Comparison of ENCODE assay signal across 8 cellular contexts in the genomic region with DNA sequence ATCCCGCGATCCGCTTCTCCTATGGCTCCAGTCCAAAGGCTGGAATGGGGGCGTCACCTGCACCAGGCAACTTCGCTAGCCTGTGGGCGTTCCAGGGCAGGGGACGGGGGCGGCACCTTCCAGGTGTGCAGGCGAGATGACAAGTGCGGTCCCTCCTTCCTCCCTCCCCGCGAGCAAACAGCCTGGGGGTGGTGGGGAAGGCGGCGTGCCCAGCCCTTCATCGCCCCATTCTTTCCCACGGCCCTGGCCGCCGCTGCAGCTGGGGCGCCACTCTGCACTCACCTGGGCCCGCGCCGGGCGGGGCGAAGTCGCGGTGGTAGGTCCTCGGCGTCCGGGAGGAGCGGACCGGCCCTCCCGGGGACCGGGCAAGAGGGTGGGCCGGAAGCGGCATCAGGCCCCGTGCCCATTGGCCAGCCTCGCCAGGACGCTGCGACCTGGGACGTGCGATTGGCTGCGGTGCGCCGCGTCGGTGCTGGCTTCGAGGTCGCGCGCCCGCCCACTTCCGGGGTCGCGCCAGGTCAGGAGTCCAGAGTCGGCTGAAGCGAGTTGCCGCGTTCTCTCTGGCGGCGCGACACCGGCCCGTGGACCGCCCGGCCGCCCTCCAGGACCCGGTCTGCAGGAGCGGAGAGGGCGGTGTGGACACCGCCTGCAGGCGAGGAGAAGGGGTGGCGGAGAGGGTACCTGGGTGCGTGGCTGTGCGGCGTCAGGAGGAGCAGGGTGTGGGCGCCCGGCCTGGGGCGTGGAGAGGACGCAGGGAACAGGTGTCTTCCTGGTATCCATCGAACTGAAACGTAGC. TPM values are rescaled to one million over a fixed set of nuclear protein-coding genes. Genes with fewer than 3 reads are reported as not detected.
DNase-seq lines count a peak whose midpoint lies in the region; ATAC-seq and TF ChIP-seq lines count a peak whose summit lies in the region.

A gene with protein sequence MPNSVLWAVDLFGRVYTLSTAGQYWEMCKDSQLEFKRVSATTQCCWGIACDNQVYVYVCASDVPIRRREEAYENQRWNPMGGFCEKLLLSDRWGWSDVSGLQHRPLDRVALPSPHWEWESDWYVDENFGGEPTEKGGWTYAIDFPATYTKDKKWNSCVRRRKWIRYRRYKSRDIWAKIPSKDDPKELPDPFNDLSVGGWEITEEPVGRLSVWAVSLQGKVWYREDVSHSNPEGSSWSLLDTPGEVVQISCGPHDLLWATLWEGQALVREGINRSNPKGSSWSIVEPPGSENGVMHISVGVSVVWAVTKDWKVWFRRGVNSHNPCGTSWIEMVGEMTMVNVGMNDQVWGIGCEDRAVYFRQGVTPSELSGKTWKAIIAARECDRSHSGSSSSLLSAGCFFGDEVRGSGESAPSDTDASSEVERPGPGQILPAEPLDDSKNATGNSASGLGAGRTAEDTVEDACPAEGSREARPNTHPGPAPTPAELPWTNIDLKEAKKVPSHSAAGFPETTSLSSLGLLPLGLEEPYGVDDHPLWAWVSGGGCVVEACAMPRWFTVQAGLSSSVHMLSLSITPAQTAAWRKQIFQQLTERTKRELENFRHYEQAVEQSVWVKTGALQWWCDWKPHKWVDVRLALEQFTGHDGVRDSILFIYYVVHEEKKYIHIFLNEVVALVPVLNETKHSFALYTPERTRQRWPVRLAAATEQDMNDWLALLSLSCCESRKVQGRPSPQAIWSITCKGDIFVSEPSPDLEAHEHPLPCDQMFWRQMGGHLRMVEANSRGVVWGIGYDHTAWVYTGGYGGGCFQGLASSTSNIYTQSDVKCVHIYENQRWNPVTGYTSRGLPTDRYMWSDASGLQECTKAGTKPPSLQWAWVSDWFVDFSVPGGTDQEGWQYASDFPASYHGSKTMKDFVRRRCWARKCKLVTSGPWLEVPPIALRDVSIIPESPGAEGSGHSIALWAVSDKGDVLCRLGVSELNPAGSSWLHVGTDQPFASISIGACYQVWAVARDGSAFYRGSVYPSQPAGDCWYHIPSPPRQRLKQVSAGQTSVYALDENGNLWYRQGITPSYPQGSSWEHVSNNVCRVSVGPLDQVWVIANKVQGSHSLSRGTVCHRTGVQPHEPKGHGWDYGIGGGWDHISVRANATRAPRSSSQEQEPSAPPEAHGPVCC (minus strand): TSS at position 389 of the 796 bp plus-strand sequence. CDS start 6,086 bp downstream, outside the sequence.

- H3K9me3 ChIP-seq in BLaER1 treated with 17β-estradiol and CSF1 and Interleukin-3, amounts not matched to agents 10 nM and 100 nM (replicated peaks in 1 of 11): no peaks in the 10 kb centered on the region
- no peaks in the 10 kb centered on the region for H3K9me3 ChIP-seq in left lung

- ATAC-seq in GM19351 (IDR thresholded peaks at IDR 0.05; ENCODE audit: unreplicated experiment): peak; percentile 92
- peak; percentile 98 for ATAC-seq in HG03520 (IDR thresholded peaks at IDR 0.05; ENCODE audit: unreplicated experiment)
- peak; percentile 98 for ATAC-seq in left lung

- H3K27me3 Mint-ChIP-seq in activated CD4-positive, alpha-beta T cell treated with anti-CD3 and anti-CD28 coated beads, Interleukin-2, amount 10 ng/mL, durations not matched to agents 7 days and 5 days: no peaks in the 10 kb centered on the region
- H3K27me3 Mint-ChIP-seq in dendritic cell treated with granulocyte-macrophage colony-stimulating factor and Interleukin-4, amounts not matched to agents 40 ng/mL and 50 ng/mL, for 4 days: no peaks in the 10 kb centered on the region

- H3K9me3 Mint-ChIP-seq in activated CD4-positive, alpha-beta T cell treated with anti-CD3 and anti-CD28 coated beads, Interleukin-2, amount 10 ng/mL, durations not matched to agents 7 days and 5 days: no peaks in the 10 kb centered on the region
- H3K9me3 Mint-ChIP-seq in dendritic cell treated with granulocyte-macrophage colony-stimulating factor and Interleukin-4, amounts not matched to agents 40 ng/mL and 50 ng/mL, for 4 days: no peaks in the 10 kb centered on the region

- H3K27ac ChIP-seq in BLaER1 treated with 17β-estradiol and CSF1 and Interleukin-3, amounts not matched to agents 10 nM and 100 nM: peak within 1 kb of the TSS; percentile 57 to 82 (median 71)
- H3K27ac ChIP-seq in left lung: peak within 1 kb of the TSS; percentile 75 to 83

- H3K4me3 ChIP-seq in BLaER1 treated with 17β-estradiol and CSF1 and Interleukin-3, amounts not matched to agents 10 nM and 100 nM: peak within 1 kb of the TSS; percentile 82 to 96 (median 91)
- peak within 1 kb of the TSS; percentile 93 to 97 for H3K4me3 ChIP-seq in left lung

- peaks cover 49 to 74% (median 59%) of the 10 kb centered on the region in 10 experiments for H3K4me1 ChIP-seq in BLaER1 treated with 17β-estradiol and CSF1 and Interleukin-3, amounts not matched to agents 10 nM and 100 nM
- peaks cover 13 to 83% of the 10 kb centered on the region in 2 donors for H3K4me1 ChIP-seq in left lung

- H3K27me3 ChIP-seq in BLaER1 treated with 17β-estradiol and CSF1 and Interleukin-3, amounts not matched to agents 10 nM and 100 nM: no peaks in the 10 kb centered on the region
- H3K27me3 ChIP-seq in left lung: no peaks in the 10 kb centered on the region

- H3K4me3 Mint-ChIP-seq in activated CD4-positive, alpha-beta T cell treated with anti-CD3 and anti-CD28 coated beads, Interleukin-2, amount 10 ng/mL, durations not matched to agents 7 days and 5 days: peak within 1 kb of the TSS; percentile 94
- peak within 1 kb of the TSS; percentile 98 for H3K4me3 Mint-ChIP-seq in dendritic cell treated with granulocyte-macrophage colony-stimulating factor and Interleukin-4, amounts not matched to agents 40 ng/mL and 50 ng/mL, for 4 days

- H4K20me1 ChIP-seq in BLaER1 treated with 17β-estradiol and CSF1 and Interleukin-3, amounts not matched to agents 10 nM and 100 nM: peaks cover 0 to 25% (median 0%) of the 10 kb centered on the region in 11 experiments; a peak in 9 of 22 replicates

- CTCF ChIA-PET in activated CD4-positive, alpha-beta T cell treated with anti-CD3 and anti-CD28 coated beads, Interleukin-2, amount 10 ng/mL, durations not matched to agents 7 days and 5 days (lab: Charles Lee): interaction anchor here (0.9 to 1.1 kb wide), 2 partner anchors 9 to 627 kb away, joined by 3 to 5 read pairs; a partner anchor contains a TSS

- H3K9ac ChIP-seq in BLaER1 treated with 17β-estradiol and CSF1 and Interleukin-3, amounts not matched to agents 10 nM and 100 nM: peak within 1 kb of the TSS; percentile 68 to 85 (median 81)

- H3K27ac Mint-ChIP-seq in activated CD4-positive, alpha-beta T cell treated with anti-CD3 and anti-CD28 coated beads, Interleukin-2, amount 10 ng/mL, durations not matched to agents 7 days and 5 days: peak within 1 kb of the TSS; percentile 99
- peak within 1 kb of the TSS; percentile 91 for H3K27ac Mint-ChIP-seq in dendritic cell treated with granulocyte-macrophage colony-stimulating factor and Interleukin-4, amounts not matched to agents 40 ng/mL and 50 ng/mL, for 4 days

- intact Hi-C loops in dendritic cell treated with granulocyte-macrophage colony-stimulating factor and Interleukin-4, amounts not matched to agents 40 ng/mL and 50 ng/mL, for 4 days (cut with micrococcal nuclease): loop anchor here (1.0 kb wide), 1 partner anchor 30 kb away; no protein-coding TSS in a partner anchor
- intact Hi-C loops in left lung (cut with DNase I): no loop called here

- DNase-seq in NCI-H526 treated with DMSO at 0.1 percent for 48 hours (lab: John Stamatoyannopoulos, UW) (peak; percentile 88), left lung (peak; percentile 96 to 97)
- DNase-seq in activated CD4-positive, alpha-beta T cell treated with anti-CD3 and anti-CD28 coated beads, Interleukin-2, amount 10 ng/mL, durations not matched to agents 7 days and 5 days: peak; percentile 91
- peak; percentile 80 to 85 for DNase-seq in stimulated activated CD4-positive, alpha-beta T cell treated with anti-CD3 and anti-CD28 coated beads, Interleukin-2, amount 100 ng/mL, for 48 hours

- peak within 1 kb of the TSS; percentile 98 to 100 (median 99) for H3K4me2 ChIP-seq in BLaER1 treated with 17β-estradiol and CSF1 and Interleukin-3, amounts not matched to agents 10 nM and 100 nM

- POLR2A ChIA-PET in activated CD4-positive, alpha-beta T cell treated with anti-CD3 and anti-CD28 coated beads, Interleukin-2, amount 10 ng/mL, durations not matched to agents 7 days and 5 days (lab: Charles Lee): no interaction called here

- TF ChIP-seq CTCF in left lung (IDR thresholded peaks at IDR 0.05): no peak

- H3K36me3 Mint-ChIP-seq in activated CD4-positive, alpha-beta T cell treated with anti-CD3 and anti-CD28 coated beads, Interleukin-2, amount 10 ng/mL, durations not matched to agents 7 days and 5 days (ENCODE audit: low read depth): peaks cover 54% of the 10 kb centered on the region
- peaks cover 31% of the 10 kb centered on the region for H3K36me3 Mint-ChIP-seq in dendritic cell treated with granulocyte-macrophage colony-stimulating factor and Interleukin-4, amounts not matched to agents 40 ng/mL and 50 ng/mL, for 4 days (ENCODE audit: low read depth)

- H3K4me1 Mint-ChIP-seq in activated CD4-positive, alpha-beta T cell treated with anti-CD3 and anti-CD28 coated beads, Interleukin-2, amount 10 ng/mL, durations not matched to agents 7 days and 5 days: peaks cover 68% of the 10 kb centered on the region
- peaks cover 59% of the 10 kb centered on the region for H3K4me1 Mint-ChIP-seq in dendritic cell treated with granulocyte-macrophage colony-stimulating factor and Interleukin-4, amounts not matched to agents 40 ng/mL and 50 ng/mL, for 4 days (ENCODE audit: low read depth)

- peaks cover 10 to 35% (median 23%) of the 10 kb centered on the region in 11 experiments; a peak in 21 of 22 replicates for H3K36me3 ChIP-seq in BLaER1 treated with 17β-estradiol and CSF1 and Interleukin-3, amounts not matched to agents 10 nM and 100 nM
- peaks cover 0 to 17% of the 10 kb centered on the region in 2 donors for H3K36me3 ChIP-seq in left lung

RNA-seq across cellular contexts. Expression of the gene that starts here (rescaled TPM):
- total RNA-seq in activated CD4-positive, alpha-beta T cell treated with anti-CD3 and anti-CD28 coated beads, Interleukin-2, amount 10 ng/mL, durations not matched to agents 7 days and 5 days: 10 to 100 TPM; 82.5 to 99.2 TPM
- 10 to 100 TPM; 40.0 to 67.4 TPM for total RNA-seq in left lung

Comparison
In these comparisons a context has a peak if more than half of its experiments do, and no peak if none do; other contexts are left out.
1. Peak in every context shown above with its lines: DNase-seq, ATAC-seq, H3K4me3 ChIP-seq and H3K27ac ChIP-seq.